In genomic region chr9:133103183-133103986, GRCh38 we compare ENCODE assay signal across 9 cellular contexts. TPM values are rescaled to one million over a fixed set of nuclear protein-coding genes. Genes with fewer than 3 reads are reported as not detected.
DNase-seq lines count a peak whose midpoint lies in the region; ATAC-seq and TF ChIP-seq lines count a peak whose summit lies in the region.
"Had no signal": no experiment of that assay in that cellular context is flagged by ENCODE, and none has a peak within 500 bp of the region (broad histone marks: within the 10 kb centered on the region; RNA-seq: fewer than 3 reads in every experiment).

No MANE protein-coding gene starts in this region.

- H3K27me3 ChIP-seq in dorsolateral prefrontal cortex, result no peaks in the 10 kb centered on the region
- no peaks in the 10 kb centered on the region for H3K27me3 ChIP-seq in lung (ENCODE audit: control insufficient read depth, insufficient read depth)

- H3K4me3 ChIP-seq in dorsolateral prefrontal cortex, result no peak overlapping the region
- H3K4me3 ChIP-seq in lung, result no peak overlapping the region
- H3K4me3 ChIP-seq: SK-N-MC had no signal

- H3K4me1 ChIP-seq in lung (ENCODE audit: control insufficient read depth in 2 of 2, insufficient read depth in 2 of 2, low read length in 2 of 2), result no peaks in the 10 kb centered on the region

- H3K9me3 ChIP-seq in lung (ENCODE audit: control insufficient read depth in 2 of 2, insufficient read depth in 1 of 2, low read length in 1 of 2), result no peaks in the 10 kb centered on the region

- TF ChIP-seq CTCF in dorsolateral prefrontal cortex (IDR thresholded peaks at IDR 0.05 in 54 of 56, conservative IDR thresholded peaks at IDR 0.05 in 2 of 56; ENCODE audit: low read depth in 1 of 56, partially characterized antibody in 56 of 56) (peak; percentile 88 to 100 (median 97)), lung (IDR thresholded peaks at IDR 0.05; ENCODE audit: control extremely low read depth, extremely low read depth) (peak; percentile 94)

- TF ChIP-seq RAD21 in Ishikawa (IDR thresholded peaks at IDR 0.05; ENCODE audit: low read depth), result peak; percentile 87

- H3K27ac ChIP-seq in dorsolateral prefrontal cortex, result peak overlapping the region in 58 of 59 donors; percentile 0 to 92 (median 78)
- H3K27ac ChIP-seq in lung (ENCODE audit: low read depth in 1 of 2, low read length in 1 of 2), result peak overlapping the region in 1 of 2 donors; percentile 26
- H3K27ac ChIP-seq in temporal lobe (ENCODE audit: low read depth, low read length), result peak overlapping the region; percentile 68
- H3K27ac ChIP-seq: SK-N-MC had no signal

- peak; percentile 46 for DNase-seq in Caki2 (ENCODE audit: low read depth)
- DNase-seq in activated CD4-positive, alpha-beta T cell treated with anti-CD3 and anti-CD28 coated beads, Interleukin-2, amount 50 U/mL, for 1 hour, result peak; percentile 50
- DNase-seq in dorsolateral prefrontal cortex, result peak; percentile 58 to 83 (median 76)
- DNase-seq in lung (ENCODE audit: low spot score), result peak; percentile 74
- no peak for DNase-seq in H4 (ENCODE audit: low spot score)

- no peak for TF ChIP-seq EP300 in Ishikawa (IDR thresholded peaks at IDR 0.05; ENCODE audit: borderline replicate concordance)

- intact Hi-C loops in dorsolateral prefrontal cortex (cut with DNase I), result loop anchor here (1.0 to 5.0 kb wide), 4 partner anchors 41 to 66 kb away; no protein-coding TSS in a partner anchor

- peak; percentile 76 for ATAC-seq in lung (ENCODE audit: insufficient read depth, low FRiP score)
- ATAC-seq in GM18861 (IDR thresholded peaks at IDR 0.05; ENCODE audit: unreplicated experiment), result no peak

- in situ Hi-C loops in Caki2 (cut with HindIII; ENCODE audit: low pct_unique_long_range_greater_than_20kb, low sequenced_read_pairs), result no loop called here

- peaks cover 30 to 86% of the 10 kb centered on the region in 2 donors for H3K36me3 ChIP-seq in lung (ENCODE audit: control insufficient read depth in 2 of 2, insufficient read depth in 2 of 2, low read length in 2 of 2)

- 52 to 62% methylated on average over 14 of the region's 14 CpGs for WGBS in lung, 2 donors

TF ChIP-seq in Ishikawa, 13 proteins besides CTCF, POLR2A, EP300 and RAD21:
- no peak for TF ChIP-seq MAX (IDR thresholded peaks at IDR 0.05)
- no peak for TF ChIP-seq CREB1 (IDR thresholded peaks at IDR 0.05; ENCODE audit: low read depth)
- TF ChIP-seq REST (IDR thresholded peaks at IDR 0.05; ENCODE audit: low read depth), result no peak
- TF ChIP-seq NFIC (IDR thresholded peaks at IDR 0.05), result no peak
- no peak for TF ChIP-seq EGR1 (IDR thresholded peaks at IDR 0.05)
- TF ChIP-seq TCF12 (IDR thresholded peaks at IDR 0.05; ENCODE audit: low read depth), result no peak
- TF ChIP-seq USF1 (IDR thresholded peaks at IDR 0.05), result no peak
- TF ChIP-seq TEAD4 (IDR thresholded peaks at IDR 0.05), result no peak
- TF ChIP-seq TAF1 (IDR thresholded peaks at IDR 0.05; ENCODE audit: low read depth), result no peak
- TF ChIP-seq ZBTB7A (IDR thresholded peaks at IDR 0.05; ENCODE audit: low read depth), result no peak
- no peak for TF ChIP-seq YY1 (IDR thresholded peaks at IDR 0.05; ENCODE audit: low read depth)
- no peak for TF ChIP-seq CEBPB (IDR thresholded peaks at IDR 0.05)
- TF ChIP-seq FOXM1 (IDR thresholded peaks at IDR 0.05; ENCODE audit: borderline replicate concordance, low read depth), result no peak

RNA-seq across cellular contexts. Expression of gene RALGDS, which starts 17.7 kb away (rescaled TPM):
- 11.1 and 18.6 TPM in 2 replicates for total RNA-seq in Caki2 (2014; rRNA removed; shearing (Covaris generic); ENCODE audit: low replicate concordance)
- 100 to 1,000 TPM in 109 of 120 experiments, 10 to 100 TPM in 11; 72.2 to 415 (median 142) TPM for total RNA-seq in dorsolateral prefrontal cortex
- total RNA-seq in lung, result 10 to 100 TPM; 60.7 to 61.1 TPM
- 100 to 1,000 TPM in 1 of 2 donors, 10 to 100 TPM in 1; 49.5 to 145 TPM for polyA plus RNA-seq in lung
- total RNA-seq in temporal lobe, result 92.0 TPM
- 11.9 and 12.6 TPM in 2 replicates for total RNA-seq in H4 (2014; rRNA removed; shearing (Covaris generic))

RNA-seq across cellular contexts. Expression of gene CEL, which starts 41.6 kb away (rescaled TPM):
- 0.10 and 0.61 TPM in 2 replicates for total RNA-seq in Caki2 (2014; rRNA removed; shearing (Covaris generic); ENCODE audit: low replicate concordance)
- 1 to 10 TPM in 107 of 120 experiments, under 1 TPM in 13; 0.64 to 7.6 (median 2.1) TPM for total RNA-seq in dorsolateral prefrontal cortex
- total RNA-seq in lung, result 1 to 10 TPM in 1 of 2 donors, under 1 TPM in 1; 0.77 to 6.3 TPM
- under 1 TPM; 0.66 to 0.94 TPM for polyA plus RNA-seq in lung
- 0.49 TPM for total RNA-seq in temporal lobe
- 0.06 and 0.14 TPM in 2 replicates for total RNA-seq in H4 (2014; rRNA removed; shearing (Covaris generic))
